9 cellular contexts compared by ENCODE assay signal in the genomic region with DNA sequence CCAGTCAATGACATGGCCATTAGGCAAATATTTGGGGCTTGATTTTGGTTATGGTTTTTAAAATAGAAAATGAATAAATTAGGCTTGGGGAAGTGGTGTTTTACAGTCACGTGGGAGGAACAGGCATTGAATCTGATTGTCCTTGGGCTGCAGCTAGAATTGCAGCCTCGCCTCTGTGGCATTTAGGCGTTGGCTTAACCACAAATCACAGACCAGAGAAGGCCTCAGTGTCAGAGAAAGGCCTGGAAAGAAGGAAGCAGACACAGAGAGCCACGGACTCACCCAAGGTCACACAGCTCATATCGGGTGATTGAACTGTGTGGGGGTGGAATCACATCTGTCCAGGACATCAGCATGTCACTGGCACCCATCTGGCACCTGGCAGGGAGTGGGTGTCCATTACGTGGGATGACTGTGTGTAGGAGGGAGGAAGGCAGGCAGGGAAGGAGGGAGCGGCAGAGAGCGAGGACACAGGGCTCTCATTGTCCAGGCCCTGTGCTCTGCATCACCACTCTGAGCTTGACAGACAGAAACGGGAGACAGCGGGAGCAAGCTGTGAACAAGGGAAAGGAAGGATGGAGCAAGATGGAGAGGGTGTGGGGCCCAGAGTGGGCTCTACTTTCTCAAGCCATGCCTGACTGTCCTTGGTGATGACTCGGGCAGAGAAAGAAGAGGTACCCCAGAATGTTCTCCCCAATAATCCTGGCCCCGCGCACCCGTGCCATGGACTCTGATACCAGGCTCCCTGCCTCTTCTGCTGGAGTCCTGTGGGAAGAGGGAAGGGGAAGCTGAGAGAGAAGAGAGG.
DNase-seq lines count a peak whose midpoint lies in the region; ATAC-seq and TF ChIP-seq lines count a peak whose summit lies in the region.
"Had no signal": no experiment of that assay in that cellular context is flagged by ENCODE, and none has a peak within 500 bp of the region (broad histone marks: within the 10 kb centered on the region; RNA-seq: fewer than 3 reads in every experiment).

No MANE protein-coding gene starts in this region.

- H3K27me3 Mint-ChIP-seq in stimulated activated memory B cell treated with anti-CD40 and anti-IgM and Interleukin-4, amounts not matched to agents 10 μg/mL and 1 μg/mL and 100 μg/mL, for 72 hours: peaks cover 28% of the 10 kb centered on the region

- H3K4me1 ChIP-seq in HEK293 (ENCODE audit: control insufficient read depth, insufficient read depth, low read length): peaks cover 3% of the 10 kb centered on the region; the same call in 1 of the 2 replicates

- H3K27ac ChIP-seq in HEK293 (ENCODE audit: extremely low read depth, low read depth, low read length): no peak overlapping the region

- no peaks in the 10 kb centered on the region for H3K9me3 ChIP-seq in HEK293 (ENCODE audit: control insufficient read depth, insufficient read depth, low read depth, low read length)

- no peak for TF ChIP-seq CTCF in HEK293 (tag by site-specific recombination; IDR thresholded peaks at IDR 0.05)

- H3K4me3 ChIP-seq in HEK293 (ENCODE audit: low read depth, low read length): no peak overlapping the region
- H3K4me3 ChIP-seq: K562 had no signal

- H3K36me3 ChIP-seq in HEK293 (ENCODE audit: control insufficient read depth in 2 of 2, insufficient read depth in 1 of 2, low read length in 2 of 2): no peaks in the 10 kb centered on the region

- CTCF ChIA-PET in HEK293 (lab: Yijun Ruan, JAX): interaction anchor here (1.3 kb wide), 1 partner anchor 72 kb away, joined by 3 read pairs; no protein-coding TSS in a partner anchor

- in situ Hi-C loops in SK-MEL-5 (cut with HindIII; ENCODE audit: low pct_unique_long_range_greater_than_20kb, low sequenced_read_pairs): no loop called here

- H3K27ac Mint-ChIP-seq in stimulated activated memory B cell treated with anti-CD40 and anti-IgM and Interleukin-4, amounts not matched to agents 10 μg/mL and 1 μg/mL and 100 μg/mL, for 72 hours: peak overlapping the region; percentile 76

- DNase-seq in SK-MEL-5 (ENCODE audit: low read depth, low spot score) (peak; percentile 51), globus pallidus (ENCODE audit: low spot score) (peak; percentile 43), iPS-NIHi11 (ENCODE audit: low spot score) (no peak), cerebellum (ENCODE audit: low spot score) (no peak), NCI-H748 treated with DMSO at 0.1 percent for 48 hours (lab: John Stamatoyannopoulos, UW) (no peak)
- no peak for DNase-seq in stimulated activated CD4-positive, alpha-beta T cell treated with anti-CD3 and anti-CD28 coated beads, Interleukin-2, amount 100 ng/mL, for 24 hours

- peak overlapping the region; percentile 68 for H3K4me3 Mint-ChIP-seq in stimulated activated memory B cell treated with anti-CD40 and anti-IgM and Interleukin-4, amounts not matched to agents 10 μg/mL and 1 μg/mL and 100 μg/mL, for 72 hours

- peak; percentile 78 for ATAC-seq in stimulated activated memory B cell treated with anti-CD40 and anti-IgM and Interleukin-4, amounts not matched to agents 10 μg/mL and 1 μg/mL and 100 μg/mL, for 72 hours

- POLR2A ChIA-PET in HEK293 (lab: Yijun Ruan, JAX): interaction anchor here (1.0 to 1.5 kb wide), 2 partner anchors 10 to 186 kb away, joined by 3 to 5 read pairs; partner anchors contain the start of gene FAM43A

- H3K9me3 Mint-ChIP-seq in stimulated activated memory B cell treated with anti-CD40 and anti-IgM and Interleukin-4, amounts not matched to agents 10 μg/mL and 1 μg/mL and 100 μg/mL, for 72 hours: no peaks in the 10 kb centered on the region

- no peaks in the 10 kb centered on the region for H3K36me3 Mint-ChIP-seq in stimulated activated memory B cell treated with anti-CD40 and anti-IgM and Interleukin-4, amounts not matched to agents 10 μg/mL and 1 μg/mL and 100 μg/mL, for 72 hours

- H3K4me1 Mint-ChIP-seq in stimulated activated memory B cell treated with anti-CD40 and anti-IgM and Interleukin-4, amounts not matched to agents 10 μg/mL and 1 μg/mL and 100 μg/mL, for 72 hours: peaks cover 21% of the 10 kb centered on the region

TF ChIP-seq in HEK293, 187 proteins besides CTCF, POLR2A, EP300 and RAD21:
- TF ChIP-seq EGR2 (tag by site-specific recombination; IDR thresholded peaks at IDR 0.05; ENCODE audit: low read depth): peak; percentile 96
- TF ChIP-seq ZNF707 (tag by site-specific recombination; IDR thresholded peaks at IDR 0.05): no peak
- peak; percentile 99 for TF ChIP-seq ZFHX2 (tag by site-specific recombination; conservative IDR thresholded peaks at IDR 0.05)
- 0 out of 2 replicates have a peak, but pooled peaks have one; percentile 22 for TF ChIP-seq ZNF335 (tag by site-specific recombination; conservative IDR thresholded peaks at IDR 0.05)
- TF ChIP-seq ZNF596 (tag by site-specific recombination; IDR thresholded peaks at IDR 0.05): no peak

Comparison
In these comparisons a context has a peak if more than half of its experiments do, and no peak if none do; other contexts are left out.
1. DNase-seq: peak in SK-MEL-5 (single experiment) and globus pallidus (single experiment); none in iPS-NIHi11 (single experiment), stimulated activated CD4-positive, alpha-beta T cell treated with anti-CD3 and anti-CD28 coated beads, Interleukin-2, amount 100 ng/mL, for 24 hours (0 of 2), cerebellum (single experiment) and NCI-H748 treated with DMSO at 0.1 percent for 48 hours (single experiment).